11 cellular contexts compared by ENCODE assay signal in genomic region chr5:65190328-65191053, GRCh38.
DNase-seq lines count a peak whose midpoint lies in the region; ATAC-seq, FAIRE-seq and TF ChIP-seq lines count a peak whose summit lies in the region.
"Had no signal": no experiment of that assay in that cellular context is flagged by ENCODE, and none has a peak within 500 bp of the region (broad histone marks: within the 10 kb centered on the region; RNA-seq: fewer than 3 reads in every experiment).

No MANE protein-coding gene starts in this region.

- TF ChIP-seq CTCF in kidney (IDR thresholded peaks at IDR 0.05; ENCODE audit: borderline replicate concordance, extremely low read depth, insufficient read depth), result no peak

- no peaks in the 10 kb centered on the region for H3K9me3 ChIP-seq in kidney (ENCODE audit: control insufficient read depth in 1 of 2, low read length in 2 of 2)
- H3K9me3 ChIP-seq: colonic mucosa had no signal

- H3K9ac ChIP-seq in kidney (ENCODE audit: low read length in 2 of 2), result no peak overlapping the region

- H3K36me3 ChIP-seq in kidney (ENCODE audit: control insufficient read depth in 1 of 2, insufficient read depth in 2 of 2, low read length in 2 of 2), result no peaks in the 10 kb centered on the region
- H3K36me3 ChIP-seq: colonic mucosa had no signal

- no peak overlapping the region for H3K4me3 ChIP-seq in kidney (ENCODE audit: low read length in 2 of 2)
- H3K4me3 ChIP-seq: colonic mucosa had no signal

- intact Hi-C loops in kidney (cut with DNase I), result no loop called here
- intact Hi-C loops in cardiac septum (cut with DNase I), result no loop called here

- ATAC-seq in GM18511 (IDR thresholded peaks at IDR 0.05; ENCODE audit: unreplicated experiment), result peak; percentile 75
- ATAC-seq in HG02571 (IDR thresholded peaks at IDR 0.05; ENCODE audit: unreplicated experiment), result peak; percentile 65
- ATAC-seq in SK-N-SH treated with all-trans-retinoic acid at 6 μM for 48 hours, result peak; percentile 85

- peak; percentile 85 for DNase-seq in myocyte (ENCODE audit: low read depth)
- no peak for DNase-seq in activated gamma-delta T cell (lab: John Stamatoyannopoulos, UW)
- no peak for DNase-seq in kidney
- DNase-seq in cardiac septum (ENCODE audit: low spot score), result no peak
- DNase-seq in central memory CD4-positive, alpha-beta T cell, result no peak
- DNase-seq: colonic mucosa, H9, SHP77 had no signal

- no peak overlapping the region for H3K27ac ChIP-seq in kidney (ENCODE audit: low read depth in 2 of 2, low read length in 2 of 2)
- H3K27ac ChIP-seq: colonic mucosa had no signal

- no peak for FAIRE-seq in kidney (lab: Jason Lieb, UNC)

- H3K4me1 ChIP-seq in kidney (ENCODE audit: control insufficient read depth in 1 of 2, insufficient read depth in 1 of 2, low read depth in 1 of 2, low read length in 2 of 2), result no peaks in the 10 kb centered on the region
- H3K4me1 ChIP-seq: colonic mucosa had no signal

TF ChIP-seq in SK-N-SH treated with all-trans-retinoic acid at 6 μM for 48 hours, 23 proteins besides CTCF, POLR2A, EP300 and RAD21:
- TF ChIP-seq PPARA (CRISPR knock-in tag; IDR thresholded peaks at IDR 0.05; ENCODE audit: borderline replicate concordance) (no peak), CSRNP3 (CRISPR knock-in tag; IDR thresholded peaks at IDR 0.05) (no peak), ZFP3 (CRISPR knock-in tag; IDR thresholded peaks at IDR 0.05) (no peak), ZNF70 (CRISPR knock-in tag; IDR thresholded peaks at IDR 0.05) (no peak), TCF4 (CRISPR knock-in tag; IDR thresholded peaks at IDR 0.05; ENCODE audit: borderline replicate concordance) (no peak), BACH2 (CRISPR knock-in tag; IDR thresholded peaks at IDR 0.05; ENCODE audit: borderline replicate concordance) (no peak), ZFP30 (CRISPR knock-in tag; IDR thresholded peaks at IDR 0.05) (no peak), ZC3H10 (CRISPR knock-in tag; IDR thresholded peaks at IDR 0.05) (no peak), TSHZ2 (CRISPR knock-in tag; IDR thresholded peaks at IDR 0.05) (no peak), ZNF8 (CRISPR knock-in tag; IDR thresholded peaks at IDR 0.05) (no peak), ZNF565 (CRISPR knock-in tag; conservative IDR thresholded peaks at IDR 0.05; ENCODE audit: low read depth) (no peak), CSDC2 (CRISPR knock-in tag; IDR thresholded peaks at IDR 0.05) (no peak), POU6F1 (CRISPR knock-in tag; IDR thresholded peaks at IDR 0.05; ENCODE audit: borderline replicate concordance, low read depth) (no peak), OSR1 (CRISPR knock-in tag; IDR thresholded peaks at IDR 0.05) (no peak), CREB5 (CRISPR knock-in tag; IDR thresholded peaks at IDR 0.05; ENCODE audit: low read depth) (no peak)
